14 cellular contexts compared by ENCODE assay signal in genomic region chr12:20486233-20486632, GRCh38.
DNase-seq lines count a peak whose midpoint lies in the region; ATAC-seq and TF ChIP-seq lines count a peak whose summit lies in the region.
"Had no signal": no experiment of that assay in that cellular context is flagged by ENCODE, and none has a peak within 500 bp of the region (broad histone marks: within the 10 kb centered on the region; RNA-seq: fewer than 3 reads in every experiment).

No MANE protein-coding gene starts in this region.

- POLR2A ChIA-PET in HCT116 (lab: Charles Lee): no interaction called here

- no peak for TF ChIP-seq POLR2A in HCT116 (IDR thresholded peaks at IDR 0.05; ENCODE audit: borderline replicate concordance, extremely low read depth, insufficient read depth, insufficient read length)

- H3K4me1 ChIP-seq in HCT116 (ENCODE audit: control insufficient read depth in 1 of 2, insufficient read depth in 2 of 2, low read length in 2 of 2): peaks cover 6 to 10% of the 10 kb centered on the region in 2 experiments; a peak in 3 of 4 replicates
- H3K4me1 ChIP-seq: body of pancreas had no signal

- no TSS peak for BruUV-seq in HCT116 (replicated peaks; lab: Mats Ljungman, UMichigan)

- no peaks in the 10 kb centered on the region for H3K36me3 Mint-ChIP-seq in activated T-helper 1 cell treated with anti-CD3 and anti-CD28 coated beads, Interleukin-12 subunit alpha, Interleukin-12 subunit beta, Interleukin-2, Interleukin-4 antibody, amounts not matched to agents 30 ng/mL and 10 ng/mL and 1 ng/mL, durations not matched to agents 14 hours and 24 hours and 36 hours (ENCODE audit: low read depth)

- H4K20me1 ChIP-seq in HCT116 (ENCODE audit: insufficient read depth): no peaks in the 10 kb centered on the region

- TF ChIP-seq RAD21 in HCT116 (IDR thresholded peaks at IDR 0.05; ENCODE audit: low read depth): peak; percentile 61

- H2AFZ ChIP-seq in HCT116 (ENCODE audit: low read depth, low read length, poor library complexity, severe bottlenecking): peak overlapping the region; percentile 44

- H3K27me3 ChIP-seq in HCT116 (ENCODE audit: insufficient read depth, low read length): no peaks in the 10 kb centered on the region
- H3K27me3 ChIP-seq in dorsolateral prefrontal cortex: no peaks in the 10 kb centered on the region
- H3K27me3 ChIP-seq: body of pancreas had no signal

- no peak overlapping the region for H3K4me3 Mint-ChIP-seq in activated T-helper 1 cell treated with anti-CD3 and anti-CD28 coated beads, Interleukin-12 subunit alpha, Interleukin-12 subunit beta, Interleukin-2, Interleukin-4 antibody, amounts not matched to agents 30 ng/mL and 10 ng/mL and 1 ng/mL, durations not matched to agents 14 hours and 24 hours and 36 hours

- H3K9me3 Mint-ChIP-seq in activated T-helper 1 cell treated with anti-CD3 and anti-CD28 coated beads, Interleukin-12 subunit alpha, Interleukin-12 subunit beta, Interleukin-2, Interleukin-4 antibody, amounts not matched to agents 30 ng/mL and 10 ng/mL and 1 ng/mL, durations not matched to agents 14 hours and 24 hours and 36 hours: no peaks in the 10 kb centered on the region

- intact Hi-C loops in HCT116 (cut with micrococcal nuclease): no loop called here
- intact Hi-C loops in dorsolateral prefrontal cortex (cut with DNase I): loop anchor here (2.0 kb wide), 1 partner anchor 117 kb away; no protein-coding TSS in a partner anchor
- intact Hi-C loops in activated T-helper 1 cell treated with anti-CD3 and anti-CD28 coated beads, Interleukin-12 subunit alpha, Interleukin-12 subunit beta, Interleukin-2, Interleukin-4 antibody, amounts not matched to agents 30 ng/mL and 10 ng/mL and 1 ng/mL, durations not matched to agents 14 hours and 24 hours and 36 hours (cut with micrococcal nuclease): no loop called here

- no peaks in the 10 kb centered on the region for H3K36me3 ChIP-seq in HCT116 (ENCODE audit: control insufficient read depth in 1 of 2, insufficient read depth in 2 of 2, low read length in 2 of 2)
- H3K36me3 ChIP-seq: thoracic aorta had no signal

- H3K27ac ChIP-seq in HCT116 (ENCODE audit: low read depth, low read length) (no peak overlapping the region), dorsolateral prefrontal cortex (peak overlapping the region in 1 of 59 donors; percentile 26)

- no peaks in the 10 kb centered on the region for H3K9me3 ChIP-seq in HCT116 (ENCODE audit: control insufficient read depth in 1 of 2, insufficient read depth in 1 of 2, low read depth in 1 of 2, low read length in 2 of 2)
- H3K9me3 ChIP-seq: body of pancreas, thoracic aorta had no signal

- no peaks in the 10 kb centered on the region for H3K4me1 Mint-ChIP-seq in activated T-helper 1 cell treated with anti-CD3 and anti-CD28 coated beads, Interleukin-12 subunit alpha, Interleukin-12 subunit beta, Interleukin-2, Interleukin-4 antibody, amounts not matched to agents 30 ng/mL and 10 ng/mL and 1 ng/mL, durations not matched to agents 14 hours and 24 hours and 36 hours (ENCODE audit: low read depth)

- CTCF ChIA-PET in HCT116 (lab: Charles Lee): interaction anchor here (1.1 kb wide), 1 partner anchor 63 kb away, joined by 3 read pairs; no protein-coding TSS in a partner anchor

- DNase-seq in AG09309 (ENCODE audit: low read depth) (no peak), HCT116 (ENCODE audit: low read depth, low spot score) (peak; percentile 21), dorsolateral prefrontal cortex (no peak), medulla oblongata (ENCODE audit: extremely low spot score) (peak; percentile 61), left lobe of liver (ENCODE audit: low spot score) (no peak), COLO668 (lab: John Stamatoyannopoulos, UW; ENCODE audit: unreplicated experiment) (no peak)
- DNase-seq in stimulated activated CD4-positive, alpha-beta T cell treated with anti-CD3 and anti-CD28 coated beads, Interleukin-1b, Interleukin-23, amount 100 ng/mL, for 48 hours: no peak
- DNase-seq in activated T-helper 1 cell treated with anti-CD3 and anti-CD28 coated beads, Interleukin-12 subunit alpha, Interleukin-12 subunit beta, Interleukin-2, Interleukin-4 antibody, amounts not matched to agents 30 ng/mL and 10 ng/mL and 1 ng/mL, durations not matched to agents 14 hours and 24 hours and 36 hours (ENCODE audit: low spot score): no peak
- DNase-seq: activated naive CD4-positive, alpha-beta T cell treated with Interleukin-2 at 50 U/mL for 16 hours; effector CD4-positive, alpha-beta T cell; NCI-H1048; NCI-H2171 had no signal

- RAD21 ChIA-PET in HCT116 (lab: Charles Lee; ENCODE audit: low non-redundant PET in 1 of 2, low total read pairs in 2 of 2, uncharacterized antibody in 2 of 2, unreplicated experiment in 2 of 2): no interaction called here

- no peaks in the 10 kb centered on the region for H3K27me3 Mint-ChIP-seq in activated T-helper 1 cell treated with anti-CD3 and anti-CD28 coated beads, Interleukin-12 subunit alpha, Interleukin-12 subunit beta, Interleukin-2, Interleukin-4 antibody, amounts not matched to agents 30 ng/mL and 10 ng/mL and 1 ng/mL, durations not matched to agents 14 hours and 24 hours and 36 hours (ENCODE audit: insufficient read depth)

- no peak overlapping the region for H3K27ac Mint-ChIP-seq in activated T-helper 1 cell treated with anti-CD3 and anti-CD28 coated beads, Interleukin-12 subunit alpha, Interleukin-12 subunit beta, Interleukin-2, Interleukin-4 antibody, amounts not matched to agents 30 ng/mL and 10 ng/mL and 1 ng/mL, durations not matched to agents 14 hours and 24 hours and 36 hours

- peak overlapping the region; percentile 13; the same call in 1 of the 2 replicates for H3K4me2 ChIP-seq in HCT116 (ENCODE audit: low read length)

- no peak overlapping the region for H3K9ac ChIP-seq in HCT116 (ENCODE audit: low read length)

- peak; percentile 40 for TF ChIP-seq CTCF in AG09309 (IDR thresholded peaks at IDR 0.05; ENCODE audit: control insufficient read depth, insufficient read depth, low read depth, low read length, missing control alignments)
- peak; percentile 13 to 37 (median 28); a peak in 3 of 6 replicates for TF ChIP-seq CTCF in HCT116 (IDR thresholded peaks at IDR 0.05 in 2 of 3, conservative IDR thresholded peaks at IDR 0.05 in 1 of 3; ENCODE audit: borderline replicate concordance in 1 of 3, insufficient read depth in 1 of 3, low read depth in 2 of 3, low read length in 2 of 3)
- peak in 51 of 56 donors; percentile 18 to 79 (median 51) for TF ChIP-seq CTCF in dorsolateral prefrontal cortex (IDR thresholded peaks at IDR 0.05 in 54 of 56, conservative IDR thresholded peaks at IDR 0.05 in 2 of 56; ENCODE audit: low read depth in 1 of 56, partially characterized antibody in 56 of 56)

- no peaks in the 10 kb centered on the region for H3K79me2 ChIP-seq in HCT116 (ENCODE audit: insufficient read depth, low read length)

- H3K4me3 ChIP-seq in AG09309 (ENCODE audit: control insufficient read depth, low read depth, low read length): no peak overlapping the region
- no peak overlapping the region for H3K4me3 ChIP-seq in HCT116 (replicated peaks in 1 of 2; ENCODE audit: low read depth in 1 of 2, low read length in 2 of 2)
- no peak overlapping the region for H3K4me3 ChIP-seq in dorsolateral prefrontal cortex
- H3K4me3 ChIP-seq: body of pancreas, thoracic aorta had no signal

- no peaks in the 10 kb centered on the region for H3K9me2 ChIP-seq in HCT116 (ENCODE audit: insufficient read depth)

- peak; percentile 62 for ATAC-seq in HCT116
- ATAC-seq in left lobe of liver: no peak
- ATAC-seq: body of pancreas had no signal

TF ChIP-seq in HCT116, 20 proteins besides CTCF, POLR2A, EP300 and RAD21 (continues in another document):
- TF ChIP-seq SP1 (IDR thresholded peaks at IDR 0.05; ENCODE audit: low read depth) (no peak), ZNF274 (IDR thresholded peaks at IDR 0.05; ENCODE audit: low read depth, low read length) (no peak), ATF3 (IDR thresholded peaks at IDR 0.05) (no peak), TCF7L2 (IDR thresholded peaks at IDR 0.05; ENCODE audit: borderline replicate concordance, extremely low read depth, insufficient read depth, insufficient read length) (no peak), YY1 (IDR thresholded peaks at IDR 0.05; ENCODE audit: extremely low read depth, insufficient replicate concordance, low read depth, low read length) (no peak), REST (IDR thresholded peaks at IDR 0.05; ENCODE audit: low read depth) (no peak), CBX3 (IDR thresholded peaks at IDR 0.05; ENCODE audit: low read depth) (no peak)

Comparison
In these comparisons a context has a peak if more than half of its experiments do, and no peak if none do; other contexts are left out.
1. DNase-seq: peak in HCT116 (single experiment) and medulla oblongata (single experiment); none in AG09309 (single experiment), dorsolateral prefrontal cortex (0 of 10), left lobe of liver (single experiment), stimulated activated CD4-positive, alpha-beta T cell treated with anti-CD3 and anti-CD28 coated beads, Interleukin-1b, Interleukin-23, amount 100 ng/mL, for 48 hours (single experiment), activated T-helper 1 cell treated with anti-CD3 and anti-CD28 coated beads, Interleukin-12 subunit alpha, Interleukin-12 subunit beta, Interleukin-2, Interleukin-4 antibody, amounts not matched to agents 30 ng/mL and 10 ng/mL and 1 ng/mL, durations not matched to agents 14 hours and 24 hours and 36 hours (single experiment) and COLO668 (single experiment).
2. intact Hi-C loops: an anchor here in dorsolateral prefrontal cortex (2.0 kb wide); none called in HCT116 and activated T-helper 1 cell treated with anti-CD3 and anti-CD28 coated beads, Interleukin-12 subunit alpha, Interleukin-12 subunit beta, Interleukin-2, Interleukin-4 antibody, amounts not matched to agents 30 ng/mL and 10 ng/mL and 1 ng/mL, durations not matched to agents 14 hours and 24 hours and 36 hours.
3. Peak in every context shown above with its lines, with median percentiles within 50 percentile points of each other: CTCF ChIP-seq.